Comparison of ENCODE assay signal across 29 cellular contexts in the genomic region with DNA sequence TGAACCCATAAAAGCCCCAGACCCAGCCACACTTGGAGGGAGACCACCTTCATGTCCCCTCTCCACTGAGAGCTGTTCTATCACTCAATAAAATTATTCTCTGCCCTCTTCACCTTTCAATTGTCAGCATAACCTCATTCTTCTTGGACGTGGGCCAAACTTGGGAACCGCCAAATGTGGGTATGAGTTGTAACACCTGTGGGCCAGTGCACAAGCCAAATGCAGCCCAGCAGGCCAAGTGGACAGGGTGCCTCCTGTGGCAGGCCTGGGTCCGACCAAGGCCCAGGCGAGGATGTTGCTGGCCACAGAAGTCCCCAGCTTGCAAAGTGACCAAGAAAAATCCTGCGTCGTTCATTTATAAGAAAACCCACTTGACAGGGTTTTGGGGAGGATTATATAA.
"Had no signal": no experiment of that assay in that cellular context is flagged by ENCODE, and none has a peak within 500 bp of the region (broad histone marks: within the 10 kb centered on the region; RNA-seq: fewer than 3 reads in every experiment).

No MANE protein-coding gene starts in this region.

- H3K9me3 ChIP-seq: SJCRH30, SK-N-SH had no signal

- H3K27me3 Mint-ChIP-seq: activated CD4-positive, alpha-beta memory T cell treated with anti-CD3 and anti-CD28 coated beads, Interleukin-2, amount 10 ng/mL, durations not matched to agents 7 days and 5 days; activated CD4-positive, alpha-beta T cell treated with anti-CD3 and anti-CD28 coated beads for 36 hours; activated naive CD8-positive, alpha-beta T cell; activated T-helper 17 cell treated with anti-CD3 and anti-CD28 coated beads, Interleukin-2, amount 50 U/mL, for 72 hours; central memory CD8-positive, alpha-beta T cell had no signal

- H3K36me3 Mint-ChIP-seq: activated naive CD8-positive, alpha-beta T cell; brain had no signal

- H3K4me1 ChIP-seq: SJCRH30 had no signal

- H3K4me3 ChIP-seq: SJCRH30 had no signal

- H3K27ac Mint-ChIP-seq: activated CD4-positive, alpha-beta memory T cell treated with anti-CD3 and anti-CD28 coated beads, Interleukin-2, amount 10 ng/mL, durations not matched to agents 7 days and 5 days; activated CD4-positive, alpha-beta T cell treated with anti-CD3 and anti-CD28 coated beads for 36 hours; activated naive CD4-positive, alpha-beta T cell treated with anti-CD3 and anti-CD28 coated beads for 36 hours; activated naive CD8-positive, alpha-beta T cell; activated T-helper 17 cell treated with anti-CD3 and anti-CD28 coated beads, Interleukin-2, amount 50 U/mL, for 72 hours; brain had no signal

- H3K4me1 Mint-ChIP-seq: activated CD4-positive, alpha-beta memory T cell treated with anti-CD3 and anti-CD28 coated beads, Interleukin-2, amount 10 ng/mL, durations not matched to agents 7 days and 5 days; activated CD4-positive, alpha-beta T cell treated with anti-CD3 and anti-CD28 coated beads for 36 hours; activated T-helper 17 cell treated with anti-CD3 and anti-CD28 coated beads, Interleukin-2, amount 50 U/mL, for 72 hours; brain; central memory CD8-positive, alpha-beta T cell had no signal

- H3K36me3 ChIP-seq: SJCRH30 had no signal

- DNase-seq: activated CD4-positive, alpha-beta memory T cell treated with anti-CD3 and anti-CD28 coated beads, Interleukin-2, amount 10 ng/mL, durations not matched to agents 7 days and 5 days; activated CD4-positive, alpha-beta T cell treated with anti-CD3 and anti-CD28 coated beads for 36 hours; activated CD4-positive, alpha-beta T cell treated with anti-CD3 and anti-CD28 coated beads, Interleukin-2, amount 50 U/mL, for 1 hour; activated CD4-positive, CD25-positive, alpha-beta regulatory T cell; activated gamma-delta T cell; activated naive CD4-positive, alpha-beta T cell treated with anti-CD3 and anti-CD28 coated beads for 36 hours; activated T-cell treated with anti-CD3 and anti-CD28 coated beads for 4 hours; activated T-cell treated with anti-CD3 and anti-CD28 coated beads, Interleukin-2, amount 50 U/mL, for 48 hours; MM.1S; NCI-H1105; NCI-H1436; NCI-H1694 treated with DMSO at 0.1 percent for 48 hours; NCI-H2081 treated with DMSO at 0.1 percent for 48 hours; NCI-H226; NCI-H510A; NCI-H526 treated with DMSO at 0.1 percent for 48 hours; NK-92 treated with Interleukin-12 subunit alpha and Interleukin-12 subunit beta, amount 100 ng/mL, for 24 hours; OCI-M1; Right ventricle myocardium superior; SJCRH30; SK-N-SH; T-helper 1 cell had no signal

- H3K9me3 Mint-ChIP-seq: activated CD4-positive, alpha-beta memory T cell treated with anti-CD3 and anti-CD28 coated beads, Interleukin-2, amount 10 ng/mL, durations not matched to agents 7 days and 5 days; brain had no signal

- H3K4me3 Mint-ChIP-seq: activated CD4-positive, alpha-beta memory T cell treated with anti-CD3 and anti-CD28 coated beads, Interleukin-2, amount 10 ng/mL, durations not matched to agents 7 days and 5 days; activated CD4-positive, alpha-beta T cell treated with anti-CD3 and anti-CD28 coated beads for 36 hours; activated naive CD4-positive, alpha-beta T cell treated with anti-CD3 and anti-CD28 coated beads for 36 hours; activated naive CD8-positive, alpha-beta T cell; activated T-helper 17 cell treated with anti-CD3 and anti-CD28 coated beads, Interleukin-2, amount 50 U/mL, for 72 hours; brain; central memory CD8-positive, alpha-beta T cell had no signal

- ATAC-seq: activated CD4-positive, alpha-beta T cell treated with anti-CD3 and anti-CD28 coated beads for 36 hours; activated T-helper 17 cell treated with anti-CD3 and anti-CD28 coated beads, Interleukin-2, amount 50 U/mL, for 72 hours; Panc1 had no signal

- H3K27ac ChIP-seq: RWPE1, SJCRH30, VCaP had no signal
